14 cellular contexts compared by ENCODE assay signal in the genomic region with DNA sequence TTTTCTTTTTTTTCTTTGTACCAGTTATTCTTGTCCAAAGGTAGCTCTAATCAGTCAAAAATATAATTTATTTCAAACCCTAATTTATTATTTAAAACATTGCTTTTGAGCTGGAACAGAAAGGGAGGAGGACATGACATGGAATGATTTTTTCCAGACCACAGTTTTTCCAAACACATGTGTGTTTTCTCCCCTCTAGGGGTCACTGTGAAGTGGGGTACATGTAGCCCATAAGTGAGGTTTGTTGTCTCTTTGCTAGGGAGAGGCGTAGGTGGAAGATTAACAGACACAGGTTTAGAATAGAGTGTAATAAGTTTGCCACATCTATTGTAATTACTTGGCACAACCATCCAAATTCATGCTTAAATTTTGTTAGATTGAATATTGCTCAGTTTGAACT.
A peak's percentile ranks its signal among the peaks of the same experiment; 100 is the strongest.
DNase-seq lines count a peak whose midpoint lies in the region; ATAC-seq and TF ChIP-seq lines count a peak whose summit lies in the region.
"Had no signal": no experiment of that assay in that cellular context is flagged by ENCODE, and none has a peak within 500 bp of the region (broad histone marks: within the 10 kb centered on the region; RNA-seq: fewer than 3 reads in every experiment).

No MANE protein-coding gene starts in this region.

- H3K9me2 ChIP-seq in PC-3 (replicated peaks; ENCODE audit: low read length), result no peaks in the 10 kb centered on the region

- BruUV-seq in mammary epithelial cell (replicated peaks; lab: Mats Ljungman, UMichigan) (no TSS peak), PC-3 (replicated peaks; lab: Mats Ljungman, UMichigan) (no TSS peak)

- H3K36me3 Mint-ChIP-seq in stimulated activated memory B cell treated with anti-CD40 and anti-IgM and Interleukin-4, amounts not matched to agents 10 μg/mL and 1 μg/mL and 100 μg/mL, for 72 hours, result peaks cover 79% of the 10 kb centered on the region

- peak overlapping the region; percentile 12 for H3K27ac Mint-ChIP-seq in stimulated activated memory B cell treated with anti-CD40 and anti-IgM and Interleukin-4, amounts not matched to agents 10 μg/mL and 1 μg/mL and 100 μg/mL, for 72 hours

- TF ChIP-seq CTCF in mammary epithelial cell (conservative IDR thresholded peaks at IDR 0.05 in 1 of 2, IDR thresholded peaks at IDR 0.05 in 1 of 2; ENCODE audit: extremely low read depth in 1 of 2, insufficient read depth in 1 of 2, low read depth in 1 of 2, low read length in 2 of 2), result peak; percentile 26 to 29
- TF ChIP-seq CTCF in breast epithelium (IDR thresholded peaks at IDR 0.05), result no peak
- TF ChIP-seq CTCF in PC-3 (conservative IDR thresholded peaks at IDR 0.05; ENCODE audit: low read depth, low read length), result peak; percentile 44; the same call in 1 of the 2 replicates
- peak; percentile 59 for TF ChIP-seq CTCF in epithelial cell of proximal tubule (conservative IDR thresholded peaks at IDR 0.05; ENCODE audit: low read depth, low read length)

- POLR2A ChIA-PET in PC-3 (lab: Charles Lee; ENCODE audit: unreplicated experiment), result no interaction called here

- H3K4me1 Mint-ChIP-seq in stimulated activated memory B cell treated with anti-CD40 and anti-IgM and Interleukin-4, amounts not matched to agents 10 μg/mL and 1 μg/mL and 100 μg/mL, for 72 hours, result peaks cover 46% of the 10 kb centered on the region

- H3K36me3 ChIP-seq in mammary epithelial cell (ENCODE audit: insufficient read depth, low read length) (peaks cover 13% of the 10 kb centered on the region), breast epithelium (peaks cover 5% of the 10 kb centered on the region), PC-3 (ENCODE audit: low read depth, low read length) (peaks cover 9% of the 10 kb centered on the region; the same call in 1 of the 2 replicates)

- H3K9ac ChIP-seq in mammary epithelial cell (ENCODE audit: insufficient read depth, low read length) (no peak overlapping the region), PC-3 (ENCODE audit: low read length) (no peak overlapping the region)
- H3K9ac ChIP-seq: parathyroid adenoma had no signal

- no peak for DNase-seq in mammary epithelial cell
- DNase-seq in breast epithelium (ENCODE audit: low spot score in 2 of 2), result no peak
- DNase-seq in PC-3, result peak; percentile 2
- DNase-seq in epithelial cell of proximal tubule (ENCODE audit: low read depth), result no peak
- DNase-seq in AML-193 (lab: John Stamatoyannopoulos, UW), result no peak
- DNase-seq in hepatic stellate cell (ENCODE audit: low spot score), result no peak
- DNase-seq in nucleus accumbens (lab: John Stamatoyannopoulos, UW), result no peak
- DNase-seq: activated CD4-positive, alpha-beta T cell treated with anti-CD3 and anti-CD28 coated beads, Interleukin-2, amount 50 U/mL, for 48 hours; GDM1; NCI-H2171 treated with DMSO at 0.1 percent for 48 hours; testis had no signal

- no peak overlapping the region for H3K4me3 Mint-ChIP-seq in stimulated activated memory B cell treated with anti-CD40 and anti-IgM and Interleukin-4, amounts not matched to agents 10 μg/mL and 1 μg/mL and 100 μg/mL, for 72 hours

- H3K9me3 ChIP-seq in mammary epithelial cell (replicated peaks; ENCODE audit: insufficient read depth, low read length) (no peaks in the 10 kb centered on the region), breast epithelium (no peaks in the 10 kb centered on the region), PC-3 (ENCODE audit: low read length) (no peaks in the 10 kb centered on the region)
- H3K9me3 ChIP-seq: testis had no signal

- no peaks in the 10 kb centered on the region for H3K27me3 ChIP-seq in mammary epithelial cell (ENCODE audit: insufficient read depth, low read length)
- H3K27me3 ChIP-seq in breast epithelium, result no peaks in the 10 kb centered on the region
- H3K27me3 ChIP-seq in PC-3 (ENCODE audit: low read length), result no peaks in the 10 kb centered on the region
- H3K27me3 ChIP-seq: testis had no signal

- H3K4me3 ChIP-seq in mammary epithelial cell (replicated peaks in 1 of 3; ENCODE audit: insufficient read depth in 1 of 3, low read depth in 2 of 3, low read length in 3 of 3), result no peak overlapping the region
- no peak overlapping the region for H3K4me3 ChIP-seq in breast epithelium
- H3K4me3 ChIP-seq in PC-3 (ENCODE audit: low read length), result no peak overlapping the region
- no peak overlapping the region for H3K4me3 ChIP-seq in epithelial cell of proximal tubule (ENCODE audit: low read depth, low read length)
- H3K4me3 ChIP-seq: testis had no signal

- WGBS in mammary epithelial cell (ENCODE audit: low coverage, missing lambda C conversion rate), result 100% methylated on average over 1 of the region's 1 CpG

- H3K79me2 ChIP-seq in mammary epithelial cell (ENCODE audit: insufficient read depth, low read length) (peaks cover 16% of the 10 kb centered on the region), PC-3 (ENCODE audit: low read length) (no peaks in the 10 kb centered on the region)
- H3K79me2 ChIP-seq: parathyroid adenoma had no signal

- H4K20me1 ChIP-seq in mammary epithelial cell (ENCODE audit: insufficient read depth, low read length) (no peaks in the 10 kb centered on the region), PC-3 (ENCODE audit: low read length) (no peaks in the 10 kb centered on the region)

- peaks cover 3% of the 10 kb centered on the region for H3K9me3 Mint-ChIP-seq in stimulated activated memory B cell treated with anti-CD40 and anti-IgM and Interleukin-4, amounts not matched to agents 10 μg/mL and 1 μg/mL and 100 μg/mL, for 72 hours

- H2AFZ ChIP-seq in mammary epithelial cell (ENCODE audit: low read depth, low read length) (no peak overlapping the region), PC-3 (ENCODE audit: low read length) (no peak overlapping the region)
- H2AFZ ChIP-seq: parathyroid adenoma had no signal

- H3K4me1 ChIP-seq in mammary epithelial cell (ENCODE audit: insufficient read depth, low read length), result peaks cover 11% of the 10 kb centered on the region
- H3K4me1 ChIP-seq in breast epithelium, result peaks cover 0 to 10% of the 10 kb centered on the region in 2 donors
- H3K4me1 ChIP-seq in PC-3 (ENCODE audit: insufficient read depth, low read length), result no peaks in the 10 kb centered on the region
- H3K4me1 ChIP-seq: parathyroid adenoma, testis had no signal

- H3K4me2 ChIP-seq in mammary epithelial cell (ENCODE audit: insufficient read depth, low read depth, low read length) (no peak overlapping the region), PC-3 (ENCODE audit: low read length) (no peak overlapping the region)

- in situ Hi-C loops in mammary epithelial cell (cut with MboI; ENCODE audit: low sequenced_read_pairs in 2 of 2), result no loop called here

- H3K27ac ChIP-seq in mammary epithelial cell (ENCODE audit: insufficient read depth, low read depth, low read length), result no peak overlapping the region
- H3K27ac ChIP-seq in breast epithelium, result no peak overlapping the region
- no peak overlapping the region for H3K27ac ChIP-seq in PC-3 (ENCODE audit: low read length)
- H3K27ac ChIP-seq: epithelial cell of prostate, parathyroid adenoma, testis had no signal

- dilution Hi-C loops in mammary epithelial cell (cut with HindIII; ENCODE audit: low sequenced_read_pairs), result no loop called here

- TF ChIP-seq POLR2A in breast epithelium (IDR thresholded peaks at IDR 0.05), result no peak

- no peaks in the 10 kb centered on the region for H3K27me3 Mint-ChIP-seq in stimulated activated memory B cell treated with anti-CD40 and anti-IgM and Interleukin-4, amounts not matched to agents 10 μg/mL and 1 μg/mL and 100 μg/mL, for 72 hours

- CTCF ChIA-PET in mammary epithelial cell (lab: Charles Lee; ENCODE audit: low non-redundant PET), result no interaction called here
- CTCF ChIA-PET in PC-3 (lab: Charles Lee), result interaction anchor here (0.7 kb wide), 1 partner anchor 143 kb away, joined by 3 read pairs; no protein-coding TSS in a partner anchor

- intact Hi-C loops in mammary epithelial cell (cut with micrococcal nuclease), result no loop called here
- intact Hi-C loops in breast epithelium (cut with DNase I; ENCODE audit: low total_unique reads), result no loop called here
- intact Hi-C loops in PC-3 (cut with micrococcal nuclease), result no loop called here

- no peak for ATAC-seq in PC-3
- ATAC-seq in stimulated activated memory B cell treated with anti-CD40 and anti-IgM and Interleukin-4, amounts not matched to agents 10 μg/mL and 1 μg/mL and 100 μg/mL, for 72 hours, result no peak

- H3F3A ChIP-seq in PC-3 (ENCODE audit: low read length, unreplicated experiment), result no peaks in the 10 kb centered on the region

Comparison
In these comparisons a context has a peak if more than half of its experiments do, and no peak if none do; other contexts are left out.
1. CTCF ChIP-seq: peak in mammary epithelial cell (2 of 2), PC-3 (single experiment) and epithelial cell of proximal tubule (single experiment); none in breast epithelium (0 of 3).